In the genomic region with DNA sequence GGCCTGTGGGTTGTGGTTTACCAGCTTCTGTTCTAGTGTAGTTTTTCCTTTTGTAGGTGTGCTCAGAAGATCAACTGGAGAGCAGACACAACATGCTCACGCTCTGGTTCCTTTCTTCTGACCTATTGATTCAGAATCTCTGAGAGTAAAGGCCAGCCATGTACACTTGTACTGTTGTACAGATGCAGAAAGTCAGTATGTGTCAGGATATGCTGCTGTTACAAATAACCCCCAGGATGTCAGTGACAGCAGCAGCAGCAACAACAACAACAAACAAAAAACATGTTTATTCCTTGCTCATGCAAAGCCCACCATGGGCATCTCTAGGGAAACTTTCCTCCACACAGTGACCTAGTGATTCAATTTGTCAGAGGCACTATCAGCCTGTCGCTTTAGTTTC, we compare ENCODE assay signal across 11 cellular contexts.
"Had no signal": no experiment of that assay in that cellular context is flagged by ENCODE, and none has a peak within 500 bp of the region (broad histone marks: within the 10 kb centered on the region; RNA-seq: fewer than 3 reads in every experiment).

No MANE protein-coding gene starts in this region.

- H3K4me2 ChIP-seq: GM23338 had no signal

- H3K4me3 ChIP-seq: GM23248, GM23338, HAP-1 had no signal

- ATAC-seq: GM23338, HCT116 had no signal

- H3K4me1 Mint-ChIP-seq: GM23338 had no signal

- H3K27ac ChIP-seq: GM23248 had no signal

- H3K9me3 Mint-ChIP-seq: H9 had no signal

- H3K4me3 Mint-ChIP-seq: GM23338, H9, HFFc6 had no signal

- H3K4me1 ChIP-seq: HAP-1 had no signal

- H3K36me3 ChIP-seq: HAP-1 had no signal

- H3K9me3 ChIP-seq: HAP-1 had no signal

- FAIRE-seq: H1, H54 had no signal

- H2AFZ ChIP-seq: GM23248, GM23338 had no signal

- DNase-seq: GM23248, GOT3, H7, H9, HCEC 1CT, HFFc6 had no signal

- H3K27ac Mint-ChIP-seq: GM23338, H9, HFFc6 had no signal

- H3K9ac ChIP-seq: GM23248 had no signal
